In genomic region chr12:120457133-120457532, GRCh38 we compare ENCODE assay signal across 8 cellular contexts. TPM values are rescaled to one million over a fixed set of nuclear protein-coding genes. Genes with fewer than 3 reads are reported as not detected.
A peak's percentile ranks its signal among the peaks of the same experiment; 100 is the strongest.
DNase-seq lines count a peak whose midpoint lies in the region; ATAC-seq and TF ChIP-seq lines count a peak whose summit lies in the region.

No MANE protein-coding gene starts in this region.

- H3K4me1 Mint-ChIP-seq in type B pancreatic cell (ENCODE audit: unreplicated experiment) = no peaks in the 10 kb centered on the region

- H3K27ac ChIP-seq in cardiac muscle cell (no peak overlapping the region), OCI-LY1 (ENCODE audit: low read depth, low read length, poor library complexity, severe bottlenecking) (no peak overlapping the region)

- H3K4me3 Mint-ChIP-seq in type B pancreatic cell = no peak overlapping the region

- H4K20me1 ChIP-seq in OCI-LY1 (ENCODE audit: insufficient read depth, low read length) = no peaks in the 10 kb centered on the region

- H3K9me3 Mint-ChIP-seq in type B pancreatic cell = no peaks in the 10 kb centered on the region

- H3K36me3 Mint-ChIP-seq in type B pancreatic cell = peaks cover 25% of the 10 kb centered on the region

- H3K4me1 ChIP-seq in cardiac muscle cell (ENCODE audit: low read depth) (no peaks in the 10 kb centered on the region), OCI-LY1 (ENCODE audit: insufficient read depth, low read length, severe bottlenecking) (peaks cover 10% of the 10 kb centered on the region)

- H3K27me3 ChIP-seq in cardiac muscle cell (no peaks in the 10 kb centered on the region), OCI-LY1 (ENCODE audit: insufficient read depth, low read length) (no peaks in the 10 kb centered on the region)

- H3K79me2 ChIP-seq in OCI-LY1 (ENCODE audit: insufficient read depth, low read length) = no peaks in the 10 kb centered on the region

- no peak for TF ChIP-seq POLR2A in erythroblast (IDR thresholded peaks at IDR 0.05; ENCODE audit: low read length)

- no peak overlapping the region for H3K27ac Mint-ChIP-seq in type B pancreatic cell

- H3K36me3 ChIP-seq in cardiac muscle cell (peaks cover 52% of the 10 kb centered on the region), OCI-LY1 (ENCODE audit: insufficient read depth, low read length) (peaks cover 86% of the 10 kb centered on the region)

- H3K4me2 ChIP-seq in OCI-LY1 (ENCODE audit: low read length) = no peak overlapping the region

- H3K4me3 ChIP-seq in cardiac muscle cell (no peak overlapping the region), OCI-LY1 (ENCODE audit: low read depth, low read length, poor library complexity, severe bottlenecking) (no peak overlapping the region)

- H3F3A ChIP-seq in OCI-LY1 (ENCODE audit: insufficient read depth, low read length) = no peaks in the 10 kb centered on the region

- intact Hi-C loops in Right ventricle myocardium inferior (cut with DNase I) = no loop called here

- H3K27me3 Mint-ChIP-seq in type B pancreatic cell = no peaks in the 10 kb centered on the region

- H2AFZ ChIP-seq in OCI-LY1 (ENCODE audit: low read length) = no peak overlapping the region

- ATAC-seq in Right ventricle myocardium inferior (no peak), GM19463 (IDR thresholded peaks at IDR 0.05; ENCODE audit: unreplicated experiment) (no peak)

- H3K9me2 ChIP-seq in OCI-LY1 (ENCODE audit: low read depth, low read length) = no peaks in the 10 kb centered on the region

- DNase-seq in cardiac muscle cell (ENCODE audit: low read depth in 1 of 2, low spot score in 1 of 2) (peak in 1 of 2 donors; percentile 6), Right ventricle myocardium inferior (ENCODE audit: missing footprints) (no peak), erythroblast (lab: John Stamatoyannopoulos, UW) (peak; percentile 18 to 33), type B pancreatic cell (ENCODE audit: extremely low spot score, unreplicated experiment) (no peak), NCI-H1436 treated with DMSO at 0.1 percent for 48 hours (lab: John Stamatoyannopoulos, UW) (no peak)
- DNase-seq in stimulated activated CD4-positive, alpha-beta T cell treated with anti-CD3 and anti-CD28 coated beads, Interleukin-2, amount 100 ng/mL, for 48 hours = no peak

- H3K9me3 ChIP-seq in cardiac muscle cell (ENCODE audit: low read depth) (no peaks in the 10 kb centered on the region), OCI-LY1 (ENCODE audit: low read length) (no peaks in the 10 kb centered on the region)

- TF ChIP-seq CTCF in cardiac muscle cell (IDR thresholded peaks at IDR 0.05; ENCODE audit: low read depth, low read length) (peak; percentile 31), OCI-LY1 (IDR thresholded peaks at IDR 0.05; ENCODE audit: low read length) (peak; percentile 66), type B pancreatic cell (conservative IDR thresholded peaks at IDR 0.05) (peak; percentile 57)

- no peak overlapping the region for H3K9ac ChIP-seq in OCI-LY1 (ENCODE audit: low read length)

RNA-seq across cellular contexts. Expression of gene GATC, which starts 10.9 kb away (rescaled TPM):
- total RNA-seq in cardiac muscle cell = 13.8 and 19.3 TPM in 2 replicates
- 11.4 and 12.7 TPM in 2 replicates for polyA plus RNA-seq in cardiac muscle cell
- total RNA-seq in Right ventricle myocardium inferior = 12.1 TPM
- total RNA-seq in type B pancreatic cell (ENCODE audit: low replicate concordance) = 27.7 and 33.9 TPM in 2 replicates

RNA-seq across cellular contexts. Expression of gene TRIAP1, which starts 10.9 kb away (rescaled TPM):
- total RNA-seq in cardiac muscle cell = 11.9 and 21.1 TPM in 2 replicates
- 41.9 and 58.8 TPM in 2 replicates for polyA plus RNA-seq in cardiac muscle cell
- total RNA-seq in Right ventricle myocardium inferior = 16.1 TPM
- 46.6 and 65.2 TPM in 2 replicates for total RNA-seq in type B pancreatic cell (ENCODE audit: low replicate concordance)

RNA-seq across cellular contexts. Expression of gene SRSF9, which starts 12.4 kb away (rescaled TPM):
- 126 and 131 TPM in 2 replicates for total RNA-seq in cardiac muscle cell
- polyA plus RNA-seq in cardiac muscle cell = 195 and 205 TPM in 2 replicates
- total RNA-seq in Right ventricle myocardium inferior = 40.1 TPM
- 226 and 248 TPM in 2 replicates for total RNA-seq in type B pancreatic cell (ENCODE audit: low replicate concordance)

RNA-seq across cellular contexts. Expression of gene COX6A1, which starts 19.2 kb away (rescaled TPM):
- 759 and 1,227 TPM in 2 replicates for total RNA-seq in cardiac muscle cell
- 1,076 and 1,511 TPM in 2 replicates for polyA plus RNA-seq in cardiac muscle cell
- 135 TPM for total RNA-seq in Right ventricle myocardium inferior
- 400 and 501 TPM in 2 replicates for total RNA-seq in type B pancreatic cell (ENCODE audit: low replicate concordance)

RNA-seq across cellular contexts. Expression of gene DYNLL1, which starts 38.8 kb away (rescaled TPM):
- 186 and 248 TPM in 2 replicates for total RNA-seq in cardiac muscle cell
- polyA plus RNA-seq in cardiac muscle cell = 534 and 546 TPM in 2 replicates
- total RNA-seq in Right ventricle myocardium inferior = 166 TPM
- total RNA-seq in type B pancreatic cell (ENCODE audit: low replicate concordance) = 403 and 451 TPM in 2 replicates

Comparison
In these comparisons a context has a peak if more than half of its experiments do, and no peak if none do; other contexts are left out.
1. DNase-seq: peak in erythroblast (2 of 2); none in Right ventricle myocardium inferior (single experiment), type B pancreatic cell (single experiment), NCI-H1436 treated with DMSO at 0.1 percent for 48 hours (single experiment) and stimulated activated CD4-positive, alpha-beta T cell treated with anti-CD3 and anti-CD28 coated beads, Interleukin-2, amount 100 ng/mL, for 48 hours (0 of 2).
2. Peak in every context shown above with its lines, with median percentiles within 50 percentile points of each other: CTCF ChIP-seq.